ENCODE assay signal across 31 cellular contexts in the genomic region with DNA sequence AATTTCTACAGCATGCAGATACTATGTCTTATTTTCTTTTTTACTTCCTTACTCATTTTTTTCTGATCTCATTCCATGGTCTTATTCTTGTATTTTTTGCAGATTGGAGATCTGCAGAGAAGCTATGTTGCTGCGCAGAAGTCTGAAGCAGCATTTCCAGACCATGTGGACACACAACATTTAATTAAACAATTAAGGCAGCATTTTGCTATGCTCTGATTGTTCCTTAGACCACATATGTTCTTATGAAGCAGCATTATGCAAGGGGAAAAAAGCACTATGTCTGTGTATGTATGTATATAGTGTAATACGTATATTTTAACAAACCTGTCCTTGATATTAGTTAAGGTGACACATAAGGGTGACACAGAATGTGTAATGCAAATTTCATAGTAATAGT.
"Had no signal": no experiment of that assay in that cellular context is flagged by ENCODE, and none has a peak within 500 bp of the region (broad histone marks: within the 10 kb centered on the region; RNA-seq: fewer than 3 reads in every experiment).

No MANE protein-coding gene starts in this region.

- H3K27me3 Mint-ChIP-seq: activated B cell treated with CpG ODN at 0.5 μM for 24 hours; activated CD8-positive, alpha-beta T cell treated with anti-CD3 and anti-CD28 coated beads for 36 hours; activated naive CD8-positive, alpha-beta T cell; activated T-helper 17 cell treated with anti-CD3 and anti-CD28 coated beads, Interleukin-2, amount 50 U/mL, for 72 hours; central memory CD8-positive, alpha-beta T cell; dendritic cell treated with granulocyte-macrophage colony-stimulating factor and Interleukin-4, amounts not matched to agents 40 ng/mL and 50 ng/mL, for 4 days; T-helper 17 cell had no signal

- H3K9me3 ChIP-seq: gastrocnemius medialis had no signal

- H3K36me3 ChIP-seq: gastrocnemius medialis had no signal

- H3K4me1 Mint-ChIP-seq: activated B cell treated with CpG ODN at 0.5 μM for 24 hours; activated T-helper 17 cell treated with anti-CD3 and anti-CD28 coated beads, Interleukin-2, amount 50 U/mL, for 72 hours; central memory CD8-positive, alpha-beta T cell; endodermal cell; T-helper 17 cell had no signal

- H3K4me3 ChIP-seq: coronary artery, dorsolateral prefrontal cortex, gastrocnemius medialis had no signal

- H3K4me3 Mint-ChIP-seq: activated B cell treated with CpG ODN at 0.5 μM for 24 hours; activated CD8-positive, alpha-beta T cell treated with anti-CD3 and anti-CD28 coated beads for 36 hours; activated naive CD8-positive, alpha-beta T cell; activated T-cell treated with anti-CD3 and anti-CD28 coated beads, Interleukin-2, amount 50 U/mL, for 4 hours; activated T-helper 17 cell treated with anti-CD3 and anti-CD28 coated beads, Interleukin-2, amount 50 U/mL, for 72 hours; central memory CD8-positive, alpha-beta T cell; dendritic cell treated with granulocyte-macrophage colony-stimulating factor and Interleukin-4, amounts not matched to agents 40 ng/mL and 50 ng/mL, for 4 days; endodermal cell; T-helper 17 cell; T-helper 2 cell treated with Interferon-gamma antibody and Interleukin-4, amounts not matched to agents 5 μg/mL and 100 μg/mL, for 36 hours had no signal

- DNase-seq: activated B cell treated with CpG ODN at 0.5 μM for 24 hours; activated CD4-positive, alpha-beta T cell treated with anti-CD3 and anti-CD28 coated beads for 48 hours; activated CD4-positive, alpha-beta T cell treated with anti-CD3 and anti-CD28 coated beads, Interleukin-2, amount 50 U/mL, for 1 hour; activated CD4-positive, alpha-beta T cell treated with anti-CD3 and anti-CD28 coated beads, Interleukin-2, amount 50 U/mL, for 48 hours; activated CD8-positive, alpha-beta memory T cell treated with anti-CD3 and anti-CD28 coated beads for 24 hours; activated CD8-positive, alpha-beta T cell treated with anti-CD3 and anti-CD28 coated beads for 36 hours; activated effector memory CD4-positive, alpha-beta T cell treated with Interleukin-2 at 50 U/mL for 16 hours; activated gamma-delta T cell treated with Interleukin-2 at 50 U/mL for 16 hours; activated naive CD4-positive, alpha-beta T cell treated with anti-CD3 and anti-CD28 coated beads, Interleukin-2, amount 50 U/mL, for 16 hours; activated naive CD4-positive, alpha-beta T cell treated with Interleukin-2 at 50 U/mL for 16 hours; activated T-cell treated with anti-CD3 and anti-CD28 coated beads, Interleukin-2, amount 50 U/mL, for 4 hours; amniotic stem cell; anterior cingulate cortex; brain microvascular endothelial cell; dorsolateral prefrontal cortex; effector memory CD4-positive, alpha-beta T cell; endodermal cell; foreskin fibroblast; gastrocnemius medialis; head of caudate nucleus; T-helper 17 cell; T1000; WERI-Rb-1 had no signal

- H3K27ac Mint-ChIP-seq: activated B cell treated with CpG ODN at 0.5 μM for 24 hours; activated CD8-positive, alpha-beta T cell treated with anti-CD3 and anti-CD28 coated beads for 36 hours; activated naive CD8-positive, alpha-beta T cell; activated T-helper 17 cell treated with anti-CD3 and anti-CD28 coated beads, Interleukin-2, amount 50 U/mL, for 72 hours; dendritic cell treated with granulocyte-macrophage colony-stimulating factor and Interleukin-4, amounts not matched to agents 40 ng/mL and 50 ng/mL, for 4 days; endodermal cell; T-helper 17 cell; T-helper 2 cell treated with Interferon-gamma antibody and Interleukin-4, amounts not matched to agents 5 μg/mL and 100 μg/mL, for 36 hours had no signal

- H3K4me1 ChIP-seq: gastrocnemius medialis had no signal

- ATAC-seq: activated CD4-positive, CD25-positive, alpha-beta regulatory T cell treated with anti-CD3 and anti-CD28 coated beads, Interleukin-2, amount 50 U/mL, for 24 hours; activated CD8-positive, alpha-beta T cell treated with anti-CD3 and anti-CD28 coated beads for 36 hours; activated T-cell treated with anti-CD3 and anti-CD28 coated beads, Interleukin-2, amount 50 U/mL, for 4 hours; activated T-helper 17 cell treated with anti-CD3 and anti-CD28 coated beads, Interleukin-2, amount 50 U/mL, for 72 hours; esophagus mucosa; gastrocnemius medialis; T-helper 17 cell had no signal

- H3K27me3 ChIP-seq: brain microvascular endothelial cell, dorsolateral prefrontal cortex, gastrocnemius medialis had no signal

- H3K27ac ChIP-seq: brain microvascular endothelial cell, coronary artery, dorsolateral prefrontal cortex, gastrocnemius medialis, WERI-Rb-1 had no signal
